ENCODE assay signal across 8 cellular contexts in genomic region chr1:114671011-114671938, GRCh38. TPM values are rescaled to one million over a fixed set of nuclear protein-coding genes. Genes with fewer than 3 reads are reported as not detected.
DNase-seq lines count a peak whose midpoint lies in the region; ATAC-seq, FAIRE-seq and TF ChIP-seq lines count a peak whose summit lies in the region.

No MANE protein-coding gene starts in this region.

- H3K27me3 Mint-ChIP-seq in CD14-positive monocyte (ENCODE audit: low read depth in 3 of 3) = peaks cover 28 to 39% (median 31%) of the 10 kb centered on the region in 3 donors
- peaks cover 56% of the 10 kb centered on the region for H3K27me3 Mint-ChIP-seq in WTC11 (ENCODE audit: low read depth)

- POLR2A ChIA-PET in HEK293 (lab: Yijun Ruan, JAX) = interaction anchor here (1.3 kb wide), 1 partner anchor 29 kb away, joined by 3 read pairs; no protein-coding TSS in a partner anchor
- POLR2A ChIA-PET in WTC11 (lab: Charles Lee) = interaction anchor here (0.7 kb wide), 1 partner anchor 910 kb away, joined by 3 read pairs; no protein-coding TSS in a partner anchor

- H3K27ac ChIP-seq in HEK293 (ENCODE audit: extremely low read depth, low read depth, low read length) (no peak overlapping the region), keratinocyte (ENCODE audit: control insufficient read depth, insufficient read depth, low read length) (peak overlapping the region; percentile 100)

- H3K36me3 Mint-ChIP-seq in CD14-positive monocyte (peaks cover 0 to 2% of the 10 kb centered on the region in 2 donors), WTC11 (no peaks in the 10 kb centered on the region)

- no peaks in the 10 kb centered on the region for H4K20me1 ChIP-seq in keratinocyte (ENCODE audit: control insufficient read depth, extremely low read depth, insufficient read depth, low read length)

- H2AFZ ChIP-seq in keratinocyte (ENCODE audit: control insufficient read depth, low read length) = peak overlapping the region; percentile 91

- H3K27me3 ChIP-seq in keratinocyte (ENCODE audit: control insufficient read depth, extremely low read depth, insufficient read depth, low read length) = no peaks in the 10 kb centered on the region
- peaks cover 18% of the 10 kb centered on the region; the same call in 1 of the 2 replicates for H3K27me3 ChIP-seq in H7 (ENCODE audit: control insufficient read depth, insufficient read depth, low read length)

- peaks cover 29% of the 10 kb centered on the region for H3K79me2 ChIP-seq in keratinocyte (ENCODE audit: control insufficient read depth, insufficient read depth, low read length)

- CTCF ChIA-PET in HEK293 (lab: Yijun Ruan, JAX) = interaction anchor here (0.5 to 2.2 kb wide), 8 partner anchors 22 to 324 kb away, joined by 3 to 9 read pairs (median 4); no protein-coding TSS in a partner anchor
- CTCF ChIA-PET in WTC11 (lab: Charles Lee) = no interaction called here

- TF ChIP-seq CTCF in CD14-positive monocyte (IDR thresholded peaks at IDR 0.05) (peak; percentile 40), HEK293 (tag by site-specific recombination; IDR thresholded peaks at IDR 0.05) (no peak), WTC11 (IDR thresholded peaks at IDR 0.05) (no peak), keratinocyte (optimal IDR thresholded peaks at IDR 0.05 in 1 of 3, IDR thresholded peaks at IDR 0.05 in 1 of 3, conservative IDR thresholded peaks at IDR 0.05 in 1 of 3; ENCODE audit: extremely low read depth in 1 of 3, insufficient read depth in 2 of 3, low read length in 3 of 3) (no peak)

- H3K4me1 ChIP-seq in HEK293 (ENCODE audit: control insufficient read depth, insufficient read depth, low read length) = peaks cover 6% of the 10 kb centered on the region; the same call in 1 of the 2 replicates
- H3K4me1 ChIP-seq in keratinocyte (ENCODE audit: control insufficient read depth, extremely low read depth, insufficient read depth, low read length) = peaks cover 17% of the 10 kb centered on the region

- H3K36me3 ChIP-seq in HEK293 (ENCODE audit: control insufficient read depth in 2 of 2, insufficient read depth in 1 of 2, low read length in 2 of 2) (no peaks in the 10 kb centered on the region), keratinocyte (ENCODE audit: control insufficient read depth in 2 of 2, extremely low read depth in 1 of 2, insufficient read depth in 2 of 2, low read length in 2 of 2) (no peaks in the 10 kb centered on the region), H7 (replicated peaks; ENCODE audit: control insufficient read depth, insufficient read depth, low read length) (no peaks in the 10 kb centered on the region)

- no peaks in the 10 kb centered on the region for H3K9me3 ChIP-seq in HEK293 (ENCODE audit: control insufficient read depth, insufficient read depth, low read depth, low read length)
- H3K9me3 ChIP-seq in keratinocyte (ENCODE audit: control insufficient read depth, low read depth, low read length) = no peaks in the 10 kb centered on the region

- H3K27ac Mint-ChIP-seq in CD14-positive monocyte (no peak overlapping the region), WTC11 (no peak overlapping the region)

- ATAC-seq in WTC11 = no peak
- ATAC-seq in HG03159 (IDR thresholded peaks at IDR 0.05; ENCODE audit: unreplicated experiment) = no peak
- ATAC-seq in HG02938 (IDR thresholded peaks at IDR 0.05; ENCODE audit: unreplicated experiment) = no peak

- peaks cover 13% of the 10 kb centered on the region for H3K4me1 Mint-ChIP-seq in CD14-positive monocyte
- H3K4me1 Mint-ChIP-seq in WTC11 = peaks cover 7% of the 10 kb centered on the region; the same call in 1 of the 2 replicates

- intact Hi-C loops in CD14-positive monocyte (cut with micrococcal nuclease) = no loop called here

- FAIRE-seq in keratinocyte (lab: Jason Lieb, UNC) = peak; percentile 36

- no peak for DNase-seq in CD14-positive monocyte (ENCODE audit: low spot score)
- no peak for DNase-seq in WTC11 (ENCODE audit: low spot score)
- no peak for DNase-seq in keratinocyte (ENCODE audit: low read depth, low spot score)
- DNase-seq in H7 = no peak
- DNase-seq in stimulated activated CD4-positive, alpha-beta T cell treated with anti-CD3 and anti-CD28 coated beads, Interleukin-4, amount 100 ng/mL, for 4 hours = no peak

- peak overlapping the region in 1 of 2 donors; percentile 9 for H3K4me3 Mint-ChIP-seq in CD14-positive monocyte
- peak overlapping the region; percentile 50 for H3K4me3 Mint-ChIP-seq in WTC11

- peak overlapping the region; percentile 88 for H3K4me2 ChIP-seq in keratinocyte (ENCODE audit: control insufficient read depth, extremely low read depth, insufficient read depth, low read depth, low read length)

- H3K9me1 ChIP-seq in keratinocyte (ENCODE audit: control insufficient read depth, extremely low read depth, insufficient read depth, low read length) = no peaks in the 10 kb centered on the region

- dilution Hi-C loops in keratinocyte (cut with MboI; ENCODE audit: extremely low pct_ligation_motif_present, low sequenced_read_pairs) = no loop called here

- peak overlapping the region; percentile 100 for H3K9ac ChIP-seq in keratinocyte (ENCODE audit: control insufficient read depth, extremely low read depth, insufficient read depth, low read length)

- H3K4me3 ChIP-seq in HEK293 (ENCODE audit: low read depth, low read length) (no peak overlapping the region), keratinocyte (ENCODE audit: control insufficient read depth in 2 of 3, extremely low read depth in 1 of 3, insufficient read depth in 2 of 3, low read depth in 1 of 3, low read length in 3 of 3) (peak overlapping the region; percentile 8 to 93 (median 51)), H7 (ENCODE audit: insufficient read depth, low read depth, low read length) (no peak overlapping the region)

- H3K9me3 Mint-ChIP-seq in CD14-positive monocyte (no peaks in the 10 kb centered on the region), WTC11 (no peaks in the 10 kb centered on the region)

TF ChIP-seq in HEK293, 187 proteins besides CTCF, POLR2A, EP300 and RAD21 (continues in another document):
- TF ChIP-seq ZNF362 (tag by site-specific recombination; IDR thresholded peaks at IDR 0.05) = 0 out of 2 replicates have a peak, but pooled peaks have one; percentile 37

TF ChIP-seq in WTC11, 78 proteins besides CTCF, POLR2A, EP300 and RAD21 (continues in another document):
- TF ChIP-seq ZNF138 (CRISPR knock-in tag; conservative IDR thresholded peaks at IDR 0.05) (no peak), TCF7 (CRISPR knock-in tag; IDR thresholded peaks at IDR 0.05; ENCODE audit: low read depth) (no peak), AR (CRISPR knock-in tag; IDR thresholded peaks at IDR 0.05) (no peak)

RNA-seq across cellular contexts. Expression of gene DENND2C, which starts 1.4 kb away (rescaled TPM):
- under 1 TPM; 0.06 to 0.07 TPM for polyA plus RNA-seq in CD14-positive monocyte
- total RNA-seq in WTC11 (2021) = 2.6 to 2.9 TPM (median 2.8 TPM) in 3 replicates
- 5.9 to 11.3 TPM (median 9.5 TPM) in 3 replicates for polyA plus RNA-seq in keratinocyte
- polyA plus RNA-seq in keratinocyte (2011; ENCODE audit: low read depth) = 15.9 TPM
- 3.5 and 6.6 TPM in 2 replicates for polyA plus RNA-seq in keratinocyte (2011; cell fraction: cytosol; rRNA removed)
- polyA plus RNA-seq in keratinocyte (2011; cell fraction: nucleus; rRNA removed) = 12.4 and 15.9 TPM in 2 replicates
- polyA plus RNA-seq in keratinocyte (2012; ENCODE audit: low replicate concordance) = 5.9 and 43.0 TPM in 2 replicates
- 6.0 to 19.8 TPM (median 18.2 TPM) in 3 replicates for polyA minus RNA-seq in keratinocyte
- polyA minus RNA-seq in keratinocyte (2011; cell fraction: cytosol; rRNA and poly(A)+ RNA removed) = 6.7 TPM
- polyA minus RNA-seq in keratinocyte (2011; cell fraction: nucleus; rRNA and poly(A)+ RNA removed) = 10.0 and 22.1 TPM in 2 replicates
- 1.7 and 2.1 TPM in 2 replicates for total RNA-seq in H7 (2014; rRNA removed; shearing (Covaris generic))

RNA-seq across cellular contexts. Expression of gene AMPD1, which starts 24.1 kb away (rescaled TPM):
- polyA plus RNA-seq in CD14-positive monocyte (not detected), keratinocyte (not detected in 3 replicates)
- total RNA-seq in WTC11 (2021) = not detected in 3 replicates
- not detected for polyA plus RNA-seq in keratinocyte (2011; ENCODE audit: low read depth)
- polyA plus RNA-seq in keratinocyte (2011; cell fraction: cytosol; rRNA removed) = not detected in 2 replicates
- not detected in 2 replicates for polyA plus RNA-seq in keratinocyte (2011; cell fraction: nucleus; rRNA removed)
- polyA plus RNA-seq in keratinocyte (2012; ENCODE audit: low replicate concordance) = not detected in 2 replicates
- not detected in 3 replicates for polyA minus RNA-seq in keratinocyte
- not detected for polyA minus RNA-seq in keratinocyte (2011; cell fraction: cytosol; rRNA and poly(A)+ RNA removed)
- 0.78 TPM in 1 of 2 replicates, not detected in the other for polyA minus RNA-seq in keratinocyte (2011; cell fraction: nucleus; rRNA and poly(A)+ RNA removed)
- total RNA-seq in H7 (2014; rRNA removed; shearing (Covaris generic)) = 0.10 TPM in 1 of 2 replicates, not detected in the other

RNA-seq across cellular contexts. Expression of gene NRAS, which starts 45.3 kb away (rescaled TPM):
- 10 to 100 TPM; 40.8 to 42.7 TPM for polyA plus RNA-seq in CD14-positive monocyte
- total RNA-seq in WTC11 (2021) = 53.5 to 63.4 TPM (median 59.0 TPM) in 3 replicates
- 24.5 to 49.5 TPM (median 42.1 TPM) in 3 replicates for polyA plus RNA-seq in keratinocyte
- polyA plus RNA-seq in keratinocyte (2011; ENCODE audit: low read depth) = 8.8 TPM
- polyA plus RNA-seq in keratinocyte (2011; cell fraction: cytosol; rRNA removed) = 21.8 and 43.9 TPM in 2 replicates
- 14.3 and 18.5 TPM in 2 replicates for polyA plus RNA-seq in keratinocyte (2011; cell fraction: nucleus; rRNA removed)
- 14.6 and 36.7 TPM in 2 replicates for polyA plus RNA-seq in keratinocyte (2012; ENCODE audit: low replicate concordance)
- 17.6 to 68.7 TPM (median 32.0 TPM) in 3 replicates for polyA minus RNA-seq in keratinocyte
- 29.4 TPM for polyA minus RNA-seq in keratinocyte (2011; cell fraction: cytosol; rRNA and poly(A)+ RNA removed)
- polyA minus RNA-seq in keratinocyte (2011; cell fraction: nucleus; rRNA and poly(A)+ RNA removed) = 11.4 and 22.3 TPM in 2 replicates
- 104 and 108 TPM in 2 replicates for total RNA-seq in H7 (2014; rRNA removed; shearing (Covaris generic))

Comparison
In these comparisons a context has a peak if more than half of its experiments do, and no peak if none do; other contexts are left out.
1. H3K4me3 ChIP-seq: peak in keratinocyte (3 of 3); none in HEK293 (single experiment) and H7 (single experiment).